Comparison of ENCODE assay signal across 8 cellular contexts in the genomic region with DNA sequence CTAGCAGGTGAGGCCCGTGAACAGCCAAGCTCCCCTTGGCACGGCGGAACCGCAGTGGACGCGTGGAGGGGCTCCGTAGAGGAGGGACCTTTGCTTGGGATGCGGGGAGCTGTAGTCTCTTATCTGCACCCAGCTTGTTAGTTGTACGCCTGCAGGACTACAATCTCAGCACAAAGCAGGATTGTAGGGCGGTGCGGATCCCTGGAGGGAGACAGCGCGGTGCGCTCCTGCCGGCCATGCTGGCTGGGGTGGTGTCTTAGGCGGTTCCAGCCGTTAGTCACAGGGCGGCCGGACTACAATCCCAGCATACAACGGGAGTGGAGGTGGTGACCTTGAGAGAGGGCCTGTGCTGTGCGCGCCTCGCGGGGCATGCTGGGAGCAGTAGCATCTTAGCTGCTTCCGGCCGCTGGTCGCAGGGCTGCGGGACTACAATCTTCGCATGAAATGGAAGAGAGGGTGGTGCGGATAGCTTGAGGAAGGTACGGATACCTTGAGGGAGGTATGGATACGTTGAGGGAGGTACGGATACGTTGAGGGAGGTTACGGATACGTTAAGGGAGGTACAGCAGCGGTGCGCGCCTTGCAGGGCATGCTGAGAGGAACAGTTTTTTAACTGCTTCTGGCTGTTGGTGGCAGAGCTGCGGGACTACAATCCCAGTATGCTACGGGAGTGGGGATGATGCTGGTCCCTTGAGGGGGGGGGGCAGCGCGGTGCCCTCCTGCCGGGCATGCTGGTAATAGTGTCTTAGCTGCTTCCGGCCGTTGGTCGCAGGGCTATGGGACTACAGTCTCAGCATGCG.
DNase-seq lines count a peak whose midpoint lies in the region; ATAC-seq, FAIRE-seq and TF ChIP-seq lines count a peak whose summit lies in the region.

No MANE protein-coding gene starts in this region.

- peaks cover 10% of the 10 kb centered on the region for H3K36me3 ChIP-seq in left ventricle myocardium inferior

- H3K4me3 ChIP-seq in left ventricle myocardium inferior: peak overlapping the region; percentile 89

- peaks cover 19% of the 10 kb centered on the region for H3K36me3 Mint-ChIP-seq in progenitor cell of endocrine pancreas (ENCODE audit: insufficient read depth)

- peaks cover 46% of the 10 kb centered on the region for H3K4me1 ChIP-seq in left ventricle myocardium inferior

- TF ChIP-seq POLR2A in GM12892 (IDR thresholded peaks at IDR 0.05; ENCODE audit: low read depth, low read length): peak; percentile 76

- no peaks in the 10 kb centered on the region for H3K27me3 ChIP-seq in left ventricle myocardium inferior (ENCODE audit: low read depth)

- no peaks in the 10 kb centered on the region for H3K27me3 Mint-ChIP-seq in progenitor cell of endocrine pancreas

- DNase-seq in GM12892 (ENCODE audit: insufficient read length) (peak; percentile 78), NCI-H1436 treated with DMSO at 0.1 percent for 48 hours (lab: John Stamatoyannopoulos, UW) (peak; percentile 62), T-helper 1 cell (peak; percentile 75 to 94 (median 87)), amygdala (lab: John Stamatoyannopoulos, UW) (peak; percentile 74 to 97 (median 92)), left ventricle myocardium inferior (peak; percentile 93), progenitor cell of endocrine pancreas (ENCODE audit: low spot score, unreplicated experiment) (peak; percentile 74), ureter (ENCODE audit: low spot score) (peak; percentile 95)

- H3K27ac Mint-ChIP-seq in progenitor cell of endocrine pancreas: peak overlapping the region; percentile 95

- peak; percentile 22 for TF ChIP-seq CTCF in left ventricle myocardium inferior (IDR thresholded peaks at IDR 0.05; ENCODE audit: borderline replicate concordance)
- peak; percentile 6 for TF ChIP-seq CTCF in progenitor cell of endocrine pancreas (IDR thresholded peaks at IDR 0.05; ENCODE audit: unreplicated experiment)

- ATAC-seq in HG02840 (IDR thresholded peaks at IDR 0.05; ENCODE audit: low FRiP score, unreplicated experiment): peak; percentile 91

- H3K9me3 Mint-ChIP-seq in progenitor cell of endocrine pancreas (ENCODE audit: low read depth): peaks cover 5% of the 10 kb centered on the region

- H3K9me3 ChIP-seq in left ventricle myocardium inferior (replicated peaks): no peaks in the 10 kb centered on the region

- peak overlapping the region; percentile 95 for H3K27ac ChIP-seq in left ventricle myocardium inferior (replicated peaks)

- H3K4me1 Mint-ChIP-seq in progenitor cell of endocrine pancreas (ENCODE audit: low read depth): peaks cover 10% of the 10 kb centered on the region

- intact Hi-C loops in left ventricle myocardium inferior (cut with micrococcal nuclease): no loop called here

- FAIRE-seq in GM12892 (lab: Jason Lieb, UNC): peak; percentile 93

- peak overlapping the region; percentile 86 for H3K4me3 Mint-ChIP-seq in progenitor cell of endocrine pancreas (ENCODE audit: low read depth)

Comparison
In these comparisons a context has a peak if more than half of its experiments do, and no peak if none do; other contexts are left out.
1. Peak in every context shown above with its lines: DNase-seq, ATAC-seq, H3K4me3 ChIP-seq and H3K27ac ChIP-seq.